ENCODE assay signal across 8 cellular contexts in the genomic region with DNA sequence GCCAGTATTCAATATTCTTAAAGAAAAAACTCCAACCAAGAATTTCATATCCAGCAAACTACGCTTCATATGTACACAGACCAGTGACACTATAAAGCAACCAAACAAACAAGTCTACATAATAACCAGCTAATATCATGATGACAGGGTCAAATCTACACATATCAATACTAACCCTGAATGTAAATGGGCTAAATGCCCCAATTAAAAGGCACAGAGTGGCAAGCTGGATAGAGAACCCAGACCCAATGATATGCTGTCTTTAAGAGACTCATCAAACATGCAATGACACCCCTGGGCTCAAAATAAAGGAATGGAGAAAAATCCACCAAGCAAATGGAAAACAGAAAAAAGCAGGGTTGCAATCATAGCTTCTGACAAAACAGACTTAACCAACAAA.
"Had no signal": no experiment of that assay in that cellular context is flagged by ENCODE, and none has a peak within 500 bp of the region (broad histone marks: within the 10 kb centered on the region; RNA-seq: fewer than 3 reads in every experiment).

No MANE protein-coding gene starts in this region.

- DNase-seq: IMR-90, KBM-7, KG1 had no signal

- H3K4me3 ChIP-seq: K562 had no signal

- H3K36me3 Mint-ChIP-seq: IgD-negative memory B cell had no signal

- H3K4me1 Mint-ChIP-seq: IgD-negative memory B cell had no signal

- H3K27ac ChIP-seq: HL-60, KMS-11 had no signal

- ATAC-seq: HepG2, K562 had no signal

- H3K4me3 Mint-ChIP-seq: IgD-negative memory B cell had no signal
